ENCODE assay signal across 24 cellular contexts in the genomic region with DNA sequence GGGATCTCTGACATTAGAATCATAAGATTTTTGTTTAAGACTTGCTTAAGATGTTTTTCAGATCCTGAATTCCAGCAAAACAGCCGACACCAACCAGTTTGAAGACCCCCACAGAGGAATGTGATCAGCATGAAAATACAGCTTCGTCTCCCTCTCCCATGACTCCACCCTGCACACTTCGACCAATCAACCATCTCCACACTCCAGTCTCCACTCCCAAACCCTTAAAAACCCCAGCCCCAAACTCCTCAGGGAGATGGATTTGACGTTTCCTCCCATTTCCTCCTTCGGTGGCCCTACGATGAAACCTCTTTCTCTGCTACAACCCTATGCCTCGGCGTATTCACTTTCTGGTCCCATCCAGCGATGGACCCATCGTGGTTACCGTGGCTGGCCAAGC. TPM values are rescaled to one million over a fixed set of nuclear protein-coding genes. Genes with fewer than 3 reads are reported as not detected.
"Had no signal": no experiment of that assay in that cellular context is flagged by ENCODE, and none has a peak within 500 bp of the region (broad histone marks: within the 10 kb centered on the region; RNA-seq: fewer than 3 reads in every experiment).

No MANE protein-coding gene starts in this region.

- H3K4me1 Mint-ChIP-seq: activated B cell treated with CpG ODN at 0.5 μM for 24 hours; activated CD4-positive, alpha-beta T cell treated with anti-CD3 and anti-CD28 coated beads, Interleukin-2, amount 10 ng/mL, durations not matched to agents 24 days and 14 days; activated CD8-positive, alpha-beta memory T cell treated with anti-CD3 and anti-CD28 coated beads, Interleukin-2, amount 10 ng/mL, durations not matched to agents 7 days and 5 days; activated naive CD4-positive, alpha-beta T cell treated with anti-CD3 and anti-CD28 coated beads, Interleukin-2, amount 50 U/mL, for 24 hours had no signal

- H3K9me3 ChIP-seq: ascending aorta, SJSA1 had no signal

- H3K27ac ChIP-seq: ascending aorta, SJSA1 had no signal

- DNase-seq: activated B cell treated with CpG ODN at 0.5 μM for 24 hours; activated CD4-positive, alpha-beta T cell treated with anti-CD3 and anti-CD28 coated beads for 1 hour; activated CD4-positive, alpha-beta T cell treated with anti-CD3 and anti-CD28 coated beads, Interleukin-2, amount 10 ng/mL, durations not matched to agents 24 days and 14 days; activated CD4-positive, alpha-beta T cell treated with anti-CD3 and anti-CD28 coated beads, Interleukin-2, amount 50 U/mL, for 48 hours; activated CD8-positive, alpha-beta memory T cell treated with anti-CD3 and anti-CD28 coated beads, Interleukin-2, amount 10 ng/mL, durations not matched to agents 7 days and 5 days; activated effector memory CD4-positive, alpha-beta T cell treated with Interleukin-2 at 50 U/mL for 16 hours; activated naive CD4-positive, alpha-beta T cell; activated T-cell treated with anti-CD3 and anti-CD28 coated beads, Interleukin-2, amount 50 U/mL, for 24 hours; Kasumi-1; NCI-H1105 treated with DMSO at 0.1 percent for 48 hours; NCI-H1436 treated with DMSO at 0.1 percent for 48 hours; NCI-H187; NCI-H2081; NCI-H510A treated with DMSO at 0.1 percent for 48 hours; PC-3; SHP77; SW 1271 had no signal

- H3K36me3 ChIP-seq: ascending aorta, SJSA1 had no signal

- ATAC-seq: activated CD8-positive, alpha-beta memory T cell treated with anti-CD3 and anti-CD28 coated beads, Interleukin-2, amount 10 ng/mL, durations not matched to agents 7 days and 5 days; PC-3; SK-N-SH treated with all-trans-retinoic acid at 6 μM for 48 hours had no signal

- H3K4me3 ChIP-seq: ascending aorta, SJSA1 had no signal

- H3K4me1 ChIP-seq: ascending aorta, SJSA1 had no signal

- H3K36me3 Mint-ChIP-seq: activated CD8-positive, alpha-beta memory T cell treated with anti-CD3 and anti-CD28 coated beads, Interleukin-2, amount 10 ng/mL, durations not matched to agents 7 days and 5 days; activated naive CD4-positive, alpha-beta T cell treated with anti-CD3 and anti-CD28 coated beads, Interleukin-2, amount 50 U/mL, for 24 hours had no signal

- H3K27me3 ChIP-seq: ascending aorta, SJSA1 had no signal

- H3K4me3 Mint-ChIP-seq: activated B cell treated with CpG ODN at 0.5 μM for 24 hours; activated CD4-positive, alpha-beta T cell treated with anti-CD3 and anti-CD28 coated beads, Interleukin-2, amount 10 ng/mL, durations not matched to agents 24 days and 14 days; activated CD8-positive, alpha-beta memory T cell treated with anti-CD3 and anti-CD28 coated beads, Interleukin-2, amount 10 ng/mL, durations not matched to agents 7 days and 5 days; activated naive CD4-positive, alpha-beta T cell treated with anti-CD3 and anti-CD28 coated beads, Interleukin-2, amount 50 U/mL, for 24 hours; activated T-cell treated with anti-CD3 and anti-CD28 coated beads, Interleukin-2, amount 50 U/mL, for 24 hours; activated T-helper 1 cell treated with anti-CD3 and anti-CD28 coated beads, Interleukin-12 subunit alpha, Interleukin-12 subunit beta, Interleukin-2, Interleukin-4 antibody, amounts not matched to agents 30 ng/mL and 10 ng/mL and 1 ng/mL, durations not matched to agents 14 hours and 24 hours and 36 hours; brain had no signal

- H3K27ac Mint-ChIP-seq: activated B cell treated with CpG ODN at 0.5 μM for 24 hours; activated CD4-positive, alpha-beta T cell treated with anti-CD3 and anti-CD28 coated beads, Interleukin-2, amount 10 ng/mL, durations not matched to agents 24 days and 14 days; activated CD8-positive, alpha-beta memory T cell treated with anti-CD3 and anti-CD28 coated beads, Interleukin-2, amount 10 ng/mL, durations not matched to agents 7 days and 5 days; activated naive CD4-positive, alpha-beta T cell treated with anti-CD3 and anti-CD28 coated beads, Interleukin-2, amount 50 U/mL, for 24 hours; activated T-cell treated with anti-CD3 and anti-CD28 coated beads, Interleukin-2, amount 50 U/mL, for 24 hours; activated T-helper 1 cell treated with anti-CD3 and anti-CD28 coated beads, Interleukin-12 subunit alpha, Interleukin-12 subunit beta, Interleukin-2, Interleukin-4 antibody, amounts not matched to agents 30 ng/mL and 10 ng/mL and 1 ng/mL, durations not matched to agents 14 hours and 24 hours and 36 hours; brain had no signal

RNA-seq across cellular contexts. Expression of a gene that starts 30.1 kb away (rescaled TPM):
- total RNA-seq: ascending aorta; T-helper 1 cell treated with Interleukin-12 subunit alpha and Interleukin-12 subunit beta and Interleukin-4 antibody, amounts not matched to agents 30 ng/mL and 1 ng/mL, for 36 hours had no signal
